In the genomic region with DNA sequence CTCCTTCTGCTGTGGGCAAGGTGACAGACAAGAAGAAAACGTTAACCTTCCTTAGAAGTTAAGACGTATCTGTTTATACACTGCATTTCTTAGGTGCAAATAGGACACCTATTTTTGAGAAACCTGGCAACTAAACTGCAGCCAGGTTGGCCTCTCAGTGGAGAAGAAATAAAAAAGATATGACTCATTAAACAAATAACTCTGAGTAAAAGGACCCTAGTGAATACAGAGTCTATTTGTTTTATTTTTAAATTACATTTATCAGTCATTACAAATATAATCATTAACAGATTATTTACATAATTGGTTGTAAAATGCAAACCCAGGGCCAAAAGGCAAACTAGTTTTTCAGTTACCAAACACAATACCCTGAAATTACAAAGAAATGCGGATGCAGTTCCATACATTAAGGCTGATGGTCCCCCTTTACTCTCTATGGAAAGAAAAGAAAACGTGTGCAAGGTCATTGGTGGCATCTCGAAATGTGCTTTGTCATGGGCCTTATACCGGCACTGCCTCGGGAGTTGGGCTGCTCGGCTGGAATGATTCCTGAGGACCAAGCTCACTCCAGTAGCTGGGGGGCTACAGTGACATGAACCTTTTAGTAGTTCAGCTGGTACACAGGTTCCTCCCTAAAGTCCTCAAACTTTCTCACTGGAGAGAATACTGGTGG, we compare ENCODE assay signal across 2 cellular contexts.
A peak's percentile ranks its signal among the peaks of the same experiment; 100 is the strongest.
TF ChIP-seq lines count a peak whose summit lies in the region.

No MANE protein-coding gene starts in this region.

TF ChIP-seq in HCT116, 20 proteins besides CTCF, POLR2A, EP300 and RAD21:
- TF ChIP-seq ZNF274 (IDR thresholded peaks at IDR 0.05; ENCODE audit: low read depth, low read length) (no peak), EGR1 (IDR thresholded peaks at IDR 0.05; ENCODE audit: low read depth) (no peak), SRF (IDR thresholded peaks at IDR 0.05; ENCODE audit: low read depth) (no peak), EZH2phosphoT487 (IDR thresholded peaks at IDR 0.05; ENCODE audit: borderline replicate concordance) (no peak), EZH2 (IDR thresholded peaks at IDR 0.05) (no peak), SP1 (IDR thresholded peaks at IDR 0.05; ENCODE audit: low read depth) (no peak)
- TF ChIP-seq, protein P1, sequence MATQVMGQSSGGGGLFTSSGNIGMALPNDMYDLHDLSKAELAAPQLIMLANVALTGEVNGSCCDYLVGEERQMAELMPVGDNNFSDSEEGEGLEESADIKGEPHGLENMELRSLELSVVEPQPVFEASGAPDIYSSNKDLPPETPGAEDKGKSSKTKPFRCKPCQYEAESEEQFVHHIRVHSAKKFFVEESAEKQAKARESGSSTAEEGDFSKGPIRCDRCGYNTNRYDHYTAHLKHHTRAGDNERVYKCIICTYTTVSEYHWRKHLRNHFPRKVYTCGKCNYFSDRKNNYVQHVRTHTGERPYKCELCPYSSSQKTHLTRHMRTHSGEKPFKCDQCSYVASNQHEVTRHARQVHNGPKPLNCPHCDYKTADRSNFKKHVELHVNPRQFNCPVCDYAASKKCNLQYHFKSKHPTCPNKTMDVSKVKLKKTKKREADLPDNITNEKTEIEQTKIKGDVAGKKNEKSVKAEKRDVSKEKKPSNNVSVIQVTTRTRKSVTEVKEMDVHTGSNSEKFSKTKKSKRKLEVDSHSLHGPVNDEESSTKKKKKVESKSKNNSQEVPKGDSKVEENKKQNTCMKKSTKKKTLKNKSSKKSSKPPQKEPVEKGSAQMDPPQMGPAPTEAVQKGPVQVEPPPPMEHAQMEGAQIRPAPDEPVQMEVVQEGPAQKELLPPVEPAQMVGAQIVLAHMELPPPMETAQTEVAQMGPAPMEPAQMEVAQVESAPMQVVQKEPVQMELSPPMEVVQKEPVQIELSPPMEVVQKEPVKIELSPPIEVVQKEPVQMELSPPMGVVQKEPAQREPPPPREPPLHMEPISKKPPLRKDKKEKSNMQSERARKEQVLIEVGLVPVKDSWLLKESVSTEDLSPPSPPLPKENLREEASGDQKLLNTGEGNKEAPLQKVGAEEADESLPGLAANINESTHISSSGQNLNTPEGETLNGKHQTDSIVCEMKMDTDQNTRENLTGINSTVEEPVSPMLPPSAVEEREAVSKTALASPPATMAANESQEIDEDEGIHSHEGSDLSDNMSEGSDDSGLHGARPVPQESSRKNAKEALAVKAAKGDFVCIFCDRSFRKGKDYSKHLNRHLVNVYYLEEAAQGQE (IDR thresholded peaks at IDR 0.05; ENCODE audit: low read depth): no peak
- TF ChIP-seq, protein P2, sequence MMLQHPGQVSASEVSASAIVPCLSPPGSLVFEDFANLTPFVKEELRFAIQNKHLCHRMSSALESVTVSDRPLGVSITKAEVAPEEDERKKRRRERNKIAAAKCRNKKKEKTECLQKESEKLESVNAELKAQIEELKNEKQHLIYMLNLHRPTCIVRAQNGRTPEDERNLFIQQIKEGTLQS (IDR thresholded peaks at IDR 0.05): no peak

TF ChIP-seq in endothelial cell of umbilical vein, 7 proteins besides CTCF, POLR2A, EP300 and RAD21:
- TF ChIP-seq POLR2AphosphoS5 (IDR thresholded peaks at IDR 0.05; ENCODE audit: insufficient read depth, low read depth, low read length) (no peak), MYC (IDR thresholded peaks at IDR 0.05; ENCODE audit: low read depth, low read length) (no peak), EZH2 (IDR thresholded peaks at IDR 0.05; ENCODE audit: borderline replicate concordance, low read depth, low read length, severe bottlenecking) (no peak), GATA2 (IDR thresholded peaks at IDR 0.05; ENCODE audit: insufficient read depth, insufficient read length, low read depth, low read length) (no peak), FOS (IDR thresholded peaks at IDR 0.05; ENCODE audit: borderline replicate concordance, insufficient read depth, low read length) (peak; percentile 17)
- TF ChIP-seq, protein P3, sequence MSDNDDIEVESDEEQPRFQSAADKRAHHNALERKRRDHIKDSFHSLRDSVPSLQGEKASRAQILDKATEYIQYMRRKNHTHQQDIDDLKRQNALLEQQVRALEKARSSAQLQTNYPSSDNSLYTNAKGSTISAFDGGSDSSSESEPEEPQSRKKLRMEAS (IDR thresholded peaks at IDR 0.05; ENCODE audit: insufficient read depth, insufficient read length): no peak
